8 cellular contexts compared by ENCODE assay signal in the genomic region with DNA sequence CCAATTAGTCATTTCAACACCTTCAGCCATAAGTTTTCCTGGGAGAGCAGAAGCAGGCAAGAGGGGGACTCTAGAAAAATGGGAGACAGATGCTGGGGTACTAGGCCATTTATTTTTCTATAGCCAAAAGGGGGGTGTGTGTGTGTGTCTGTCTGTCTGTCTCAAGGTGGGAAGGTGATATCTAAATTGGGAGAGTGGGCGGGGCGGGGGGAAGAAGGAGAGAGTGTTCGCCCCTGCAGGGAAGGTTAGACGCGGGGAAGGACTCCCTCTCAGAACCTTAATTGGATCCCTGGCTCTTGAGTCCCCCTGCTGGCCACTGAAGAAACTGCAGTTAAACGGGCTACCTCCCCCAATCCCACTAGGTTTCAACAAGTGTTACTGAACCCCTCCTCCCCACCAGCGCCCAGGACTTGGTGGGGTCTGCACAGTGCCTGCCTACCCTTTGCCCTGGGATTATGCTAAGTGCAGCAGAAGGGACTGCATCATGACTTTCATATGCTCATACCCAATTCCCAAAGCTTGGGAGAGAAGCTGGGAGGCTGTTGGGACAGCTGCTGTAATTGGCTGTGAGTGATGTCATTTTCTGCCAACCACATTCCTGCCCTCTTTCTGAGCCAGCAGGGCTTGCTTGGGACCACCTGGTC. TPM values are rescaled to one million over a fixed set of nuclear protein-coding genes. Genes with fewer than 3 reads are reported as not detected.
DNase-seq lines count a peak whose midpoint lies in the region; ATAC-seq, FAIRE-seq and TF ChIP-seq lines count a peak whose summit lies in the region.

No MANE protein-coding gene starts in this region.

- intact Hi-C loops in posterior vena cava (cut with DNase I) = loop anchor here (2.0 to 10.0 kb wide), 4 partner anchors 127 to 225 kb away; no protein-coding TSS in a partner anchor

- DNase-seq in DMS79 treated with DMSO at 0.1 percent for 48 hours (lab: John Stamatoyannopoulos, UW) (peak; percentile 42), LHCN-M2 (ENCODE audit: low read depth) (peak; percentile 46), glomerular visceral epithelial cell (ENCODE audit: extremely low spot score) (peak; percentile 72), posterior vena cava (ENCODE audit: low spot score) (peak; percentile 89), urothelium cell line (ENCODE audit: low spot score) (peak; percentile 84), NK-92 (lab: John Stamatoyannopoulos, UW; ENCODE audit: unreplicated experiment) (no peak)
- peak; percentile 80 for DNase-seq in activated naive CD4-positive, alpha-beta T cell treated with Interleukin-2 at 50 U/mL for 16 hours

- FAIRE-seq in urothelium cell line (lab: Jason Lieb, UNC) = no peak

- peak; percentile 85 for ATAC-seq in SK-N-SH treated with all-trans-retinoic acid at 6 μM for 48 hours

TF ChIP-seq in SK-N-SH treated with all-trans-retinoic acid at 6 μM for 48 hours, 23 proteins besides CTCF, POLR2A, EP300 and RAD21:
- TF ChIP-seq, protein P1, sequence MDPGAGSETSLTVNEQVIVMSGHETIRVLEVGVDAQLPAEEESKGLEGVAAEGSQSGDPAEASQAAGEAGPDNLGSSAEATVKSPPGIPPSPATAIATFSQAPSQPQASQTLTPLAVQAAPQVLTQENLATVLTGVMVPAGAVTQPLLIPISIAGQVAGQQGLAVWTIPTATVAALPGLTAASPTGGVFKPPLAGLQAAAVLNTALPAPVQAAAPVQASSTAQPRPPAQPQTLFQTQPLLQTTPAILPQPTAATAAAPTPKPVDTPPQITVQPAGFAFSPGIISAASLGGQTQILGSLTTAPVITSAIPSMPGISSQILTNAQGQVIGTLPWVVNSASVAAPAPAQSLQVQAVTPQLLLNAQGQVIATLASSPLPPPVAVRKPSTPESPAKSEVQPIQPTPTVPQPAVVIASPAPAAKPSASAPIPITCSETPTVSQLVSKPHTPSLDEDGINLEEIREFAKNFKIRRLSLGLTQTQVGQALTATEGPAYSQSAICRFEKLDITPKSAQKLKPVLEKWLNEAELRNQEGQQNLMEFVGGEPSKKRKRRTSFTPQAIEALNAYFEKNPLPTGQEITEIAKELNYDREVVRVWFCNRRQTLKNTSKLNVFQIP (CRISPR knock-in tag; IDR thresholded peaks at IDR 0.05; ENCODE audit: borderline replicate concordance, low read depth) = no peak
- TF ChIP-seq TOX (CRISPR knock-in tag; IDR thresholded peaks at IDR 0.05; ENCODE audit: borderline replicate concordance) = no peak

RNA-seq across cellular contexts. Expression of a gene that starts 45.8 kb away (rescaled TPM):
- total RNA-seq in LHCN-M2 (2014; rRNA removed) (4.2 and 4.6 TPM in 2 replicates), posterior vena cava (10 to 100 TPM; 16.8 to 26.9 TPM)
- 9.0 TPM for polyA plus RNA-seq in LHCN-M2 (2012)

RNA-seq across cellular contexts. Expression of a gene that starts 46.3 kb away (rescaled TPM):
- 0.23 TPM in 1 of 2 replicates, not detected in the other for total RNA-seq in LHCN-M2 (2014; rRNA removed)
- not detected for polyA plus RNA-seq in LHCN-M2 (2012)
- total RNA-seq in posterior vena cava = 1 to 10 TPM; 5.4 to 6.5 TPM
